ENCODE assay signal across 1 cellular context in genomic region chr16:74991593-74992403, GRCh38.
TF ChIP-seq lines count a peak whose summit lies in the region.

No MANE protein-coding gene starts in this region.

TF ChIP-seq in IMR-90, 13 proteins besides CTCF, POLR2A, EP300 and RAD21:
- TF ChIP-seq RCOR1 (IDR thresholded peaks at IDR 0.05; ENCODE audit: insufficient replicate concordance, low read length) (no peak), FOS (IDR thresholded peaks at IDR 0.05; ENCODE audit: low read depth, low read length) (no peak), BHLHE40 (IDR thresholded peaks at IDR 0.05; ENCODE audit: low read depth, low read length) (no peak), CEBPB (IDR thresholded peaks at IDR 0.05; ENCODE audit: low read depth, low read length) (no peak), SMC3 (IDR thresholded peaks at IDR 0.05; ENCODE audit: low read depth, low read length) (no peak), RFX5 (IDR thresholded peaks at IDR 0.05; ENCODE audit: low read depth, low read length) (no peak), NFE2L2 (IDR thresholded peaks at IDR 0.05; ENCODE audit: low read depth, low read length) (no peak), MAZ (IDR thresholded peaks at IDR 0.05; ENCODE audit: borderline replicate concordance, low read depth, low read length) (no peak), ELK1 (IDR thresholded peaks at IDR 0.05; ENCODE audit: borderline replicate concordance, low read depth, low read length) (no peak), MXI1 (IDR thresholded peaks at IDR 0.05; ENCODE audit: borderline replicate concordance, low read depth, low read length) (no peak), MAFK (IDR thresholded peaks at IDR 0.05; ENCODE audit: low read depth, low read length) (no peak), CHD1 (IDR thresholded peaks at IDR 0.05; ENCODE audit: low read depth, low read length) (no peak), USF2 (IDR thresholded peaks at IDR 0.05; ENCODE audit: low read depth, low read length) (no peak)
